8 cellular contexts compared by ENCODE assay signal in the genomic region with DNA sequence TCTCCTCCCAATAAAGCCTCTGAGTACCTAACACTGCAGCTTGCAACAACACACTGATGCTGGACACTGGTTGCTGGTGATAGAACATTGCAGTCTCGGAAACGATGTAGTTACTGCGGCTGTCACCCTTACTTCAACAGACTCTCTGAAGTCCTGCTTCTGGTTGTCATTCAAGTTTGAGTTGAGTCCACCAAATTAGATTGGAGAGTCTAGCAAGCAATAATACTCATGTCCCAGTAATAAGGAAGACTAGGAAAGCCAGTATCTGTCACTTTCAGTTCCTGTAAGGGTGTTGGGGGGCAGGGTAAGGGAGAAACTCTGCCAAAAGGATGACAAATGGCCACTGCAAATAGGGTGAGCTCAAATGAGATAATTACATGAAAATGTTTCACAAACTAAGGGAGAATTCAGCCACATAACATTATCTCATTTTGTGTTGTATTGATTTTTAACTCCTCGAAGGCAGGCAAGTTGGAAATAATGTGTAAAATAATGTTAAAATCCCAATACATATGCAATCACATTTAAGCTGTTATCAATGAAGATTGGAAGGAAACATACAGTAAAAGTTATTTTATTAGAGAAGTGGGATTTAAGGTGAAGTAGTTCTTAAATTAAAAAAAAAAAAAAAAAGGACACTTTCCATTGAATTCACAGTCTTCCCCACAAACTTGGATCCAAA. TPM values are rescaled to one million over a fixed set of nuclear protein-coding genes. Genes with fewer than 3 reads are reported as not detected.
DNase-seq lines count a peak whose midpoint lies in the region; ATAC-seq and TF ChIP-seq lines count a peak whose summit lies in the region.

No MANE protein-coding gene starts in this region.

- H3K79me2 ChIP-seq in DND-41 (ENCODE audit: insufficient read depth, low read length) = peaks cover 22% of the 10 kb centered on the region

- DNase-seq in DND-41 (no peak), HEK293T (ENCODE audit: extremely low spot score) (no peak), SKM-1 (lab: John Stamatoyannopoulos, UW; ENCODE audit: unreplicated experiment) (peak; percentile 29), neural crest cell (ENCODE audit: low read depth, low spot score) (no peak), NCI-H526 treated with DMSO at 0.1 percent for 48 hours (lab: John Stamatoyannopoulos, UW) (no peak)
- DNase-seq in NK-92 treated with Interleukin-12 subunit alpha and Interleukin-12 subunit beta, amount 100 ng/mL, for 24 hours (lab: John Stamatoyannopoulos, UW) = no peak

- H3K9me3 Mint-ChIP-seq in neural crest cell = no peaks in the 10 kb centered on the region

- H3K27me3 Mint-ChIP-seq in neural crest cell (ENCODE audit: low read depth) = peaks cover 4% of the 10 kb centered on the region

- H3K4me3 ChIP-seq in DND-41 (ENCODE audit: low read depth in 1 of 2, low read length in 2 of 2) (peak overlapping the region; percentile 38 to 67; a peak in 3 of 4 replicates), esophagus (ENCODE audit: low read depth in 1 of 2, low read length in 2 of 2) (peak overlapping the region; percentile 63 to 72)

- POLR2A ChIA-PET in HEK293T (lab: Yijun Ruan, JAX) = interaction anchor here (0.9 to 4.2 kb wide), 5 partner anchors 8 to 63 kb away, joined by 3 to 28 read pairs (median 7); a partner anchor contains a TSS

- CTCF ChIA-PET in HEK293T (lab: Yijun Ruan, JAX) = interaction anchor here (0.7 kb wide), 1 partner anchor 746 kb away, joined by 4 read pairs; no protein-coding TSS in a partner anchor

- ATAC-seq in DND-41 (ENCODE audit: insufficient read depth, low read depth) (no peak), GM18517 (IDR thresholded peaks at IDR 0.05; ENCODE audit: unreplicated experiment) (no peak)

- peaks cover 4% of the 10 kb centered on the region for H3K36me3 Mint-ChIP-seq in neural crest cell (ENCODE audit: low read depth)

- peak overlapping the region; percentile 70 for H3K4me2 ChIP-seq in DND-41 (ENCODE audit: insufficient read depth, low read length)

- H3K4me1 ChIP-seq in DND-41 (ENCODE audit: insufficient read depth, low read length) (peaks cover 28% of the 10 kb centered on the region), esophagus (ENCODE audit: control insufficient read depth in 2 of 2, insufficient read depth in 2 of 2, low read length in 1 of 2) (no peaks in the 10 kb centered on the region)

- H3K9ac ChIP-seq in DND-41 (ENCODE audit: low read depth, low read length) = peak overlapping the region; percentile 75

- no peak for TF ChIP-seq CTCF in DND-41 (IDR thresholded peaks at IDR 0.05; ENCODE audit: borderline replicate concordance, extremely low read depth, low read length, poor library complexity, severe bottlenecking)
- TF ChIP-seq CTCF in neural crest cell (conservative IDR thresholded peaks at IDR 0.05) = no peak

- H2AFZ ChIP-seq in DND-41 (ENCODE audit: low read depth, low read length) = peak overlapping the region; percentile 96

- H3K36me3 ChIP-seq in DND-41 (ENCODE audit: insufficient read depth, low read length) (no peaks in the 10 kb centered on the region), esophagus (ENCODE audit: control insufficient read depth in 2 of 2, insufficient read depth in 2 of 2, low read length in 1 of 2) (no peaks in the 10 kb centered on the region)

- peak overlapping the region; percentile 100 for H3K27ac Mint-ChIP-seq in neural crest cell (ENCODE audit: unreplicated experiment)

- WGBS in esophagus, 2 donors = 54 to 71% methylated on average over 4 of the region's 4 CpGs

- peak overlapping the region; percentile 95 for H3K27ac ChIP-seq in DND-41 (ENCODE audit: low read length)
- H3K27ac ChIP-seq in esophagus (ENCODE audit: low read depth in 2 of 2, low read length in 1 of 2) = peak overlapping the region; percentile 57 to 88

- H3K9me3 ChIP-seq in DND-41 (ENCODE audit: insufficient read depth, low read length, severe bottlenecking) (no peaks in the 10 kb centered on the region), esophagus (ENCODE audit: control insufficient read depth in 2 of 2, insufficient read depth in 1 of 2, low read depth in 1 of 2, low read length in 1 of 2) (no peaks in the 10 kb centered on the region)

- H3K4me3 Mint-ChIP-seq in neural crest cell = peak overlapping the region; percentile 95

- no peaks in the 10 kb centered on the region for H4K20me1 ChIP-seq in DND-41 (ENCODE audit: insufficient read depth, low read length)

- H3K4me1 Mint-ChIP-seq in neural crest cell = peaks cover 33% of the 10 kb centered on the region

- no peaks in the 10 kb centered on the region for H3K27me3 ChIP-seq in DND-41 (ENCODE audit: insufficient read depth, low read length, poor library complexity)
- H3K27me3 ChIP-seq in esophagus (ENCODE audit: control insufficient read depth in 1 of 2, insufficient read depth in 2 of 2, low read length in 2 of 2) = no peaks in the 10 kb centered on the region

TF ChIP-seq in HEK293T, 16 proteins besides CTCF, POLR2A, EP300 and RAD21:
- TF ChIP-seq LEF1 (IDR thresholded peaks at IDR 0.05; ENCODE audit: borderline replicate concordance) (no peak), TARDBP (IDR thresholded peaks at IDR 0.05) (no peak), SUZ12 (IDR thresholded peaks at IDR 0.05) (no peak), L3MBTL2 (conservative IDR thresholded peaks at IDR 0.05) (no peak), FOXM1 (IDR thresholded peaks at IDR 0.05; ENCODE audit: borderline replicate concordance) (no peak), ZNF384 (IDR thresholded peaks at IDR 0.05) (peak; percentile 50; the same call in 1 of the 2 replicates), NFRKB (IDR thresholded peaks at IDR 0.05) (no peak)
- TF ChIP-seq, protein P1, sequence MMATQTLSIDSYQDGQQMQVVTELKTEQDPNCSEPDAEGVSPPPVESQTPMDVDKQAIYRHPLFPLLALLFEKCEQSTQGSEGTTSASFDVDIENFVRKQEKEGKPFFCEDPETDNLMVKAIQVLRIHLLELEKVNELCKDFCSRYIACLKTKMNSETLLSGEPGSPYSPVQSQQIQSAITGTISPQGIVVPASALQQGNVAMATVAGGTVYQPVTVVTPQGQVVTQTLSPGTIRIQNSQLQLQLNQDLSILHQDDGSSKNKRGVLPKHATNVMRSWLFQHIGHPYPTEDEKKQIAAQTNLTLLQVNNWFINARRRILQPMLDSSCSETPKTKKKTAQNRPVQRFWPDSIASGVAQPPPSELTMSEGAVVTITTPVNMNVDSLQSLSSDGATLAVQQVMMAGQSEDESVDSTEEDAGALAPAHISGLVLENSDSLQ (IDR thresholded peaks at IDR 0.05) = peak; percentile 66

RNA-seq across cellular contexts. Expression of a gene that starts 0.8 kb away (rescaled TPM):
- polyA plus RNA-seq in esophagus = 1 to 10 TPM; 5.1 to 5.5 TPM
- 19.0 and 20.6 TPM in 2 replicates for total RNA-seq in neural crest cell

RNA-seq across cellular contexts. Expression of a gene that starts 8.3 kb away (rescaled TPM):
- 10 to 100 TPM in 1 of 2 donors, 1 to 10 TPM in 1; 8.9 to 13.9 TPM for polyA plus RNA-seq in esophagus
- total RNA-seq in neural crest cell = 44.0 and 50.5 TPM in 2 replicates

RNA-seq across cellular contexts. Expression of a gene that starts 50.1 kb away (rescaled TPM):
- polyA plus RNA-seq in esophagus = not detected
- total RNA-seq in neural crest cell = not detected in 2 replicates
